In genomic region chr7:12570148-12570528, GRCh38 we compare ENCODE assay signal across 8 cellular contexts. TPM values are rescaled to one million over a fixed set of nuclear protein-coding genes. Genes with fewer than 3 reads are reported as not detected.
DNase-seq lines count a peak whose midpoint lies in the region; ATAC-seq and TF ChIP-seq lines count a peak whose summit lies in the region.

No MANE protein-coding gene starts in this region.

- H3K27ac Mint-ChIP-seq in natural killer cell: no peak overlapping the region

- TF ChIP-seq CTCF in dorsolateral prefrontal cortex (IDR thresholded peaks at IDR 0.05 in 54 of 56, conservative IDR thresholded peaks at IDR 0.05 in 2 of 56; ENCODE audit: low read depth in 1 of 56, partially characterized antibody in 56 of 56) (no peak), natural killer cell (IDR thresholded peaks at IDR 0.05) (no peak), GM10266 (IDR thresholded peaks at IDR 0.05; ENCODE audit: control insufficient read depth, insufficient read depth, low read depth, missing control alignments) (no peak)

- peaks cover 0 to 41% (median 19%) of the 10 kb centered on the region in 45 donors for H3K27me3 ChIP-seq in dorsolateral prefrontal cortex

- intact Hi-C loops in Right ventricle myocardium superior (cut with DNase I) (no loop called here), Right ventricle myocardium inferior (cut with DNase I) (no loop called here), dorsolateral prefrontal cortex (cut with DNase I) (no loop called here), natural killer cell (cut with micrococcal nuclease) (no loop called here)

- peaks cover 26 to 46% of the 10 kb centered on the region in 2 donors for H3K27me3 Mint-ChIP-seq in natural killer cell (ENCODE audit: low read depth in 2 of 2)

- H3K27ac ChIP-seq in dorsolateral prefrontal cortex: no peak overlapping the region

- peak overlapping the region; percentile 3 to 69 (median 49) for H3K4me3 ChIP-seq in dorsolateral prefrontal cortex

- ATAC-seq in Right ventricle myocardium superior (ENCODE audit: poor library complexity): peak; percentile 25
- ATAC-seq in Right ventricle myocardium inferior: no peak
- ATAC-seq in natural killer cell: no peak

- H3K9me3 Mint-ChIP-seq in natural killer cell: no peaks in the 10 kb centered on the region

- DNase-seq in Right ventricle myocardium superior (no peak), Right ventricle myocardium inferior (ENCODE audit: missing footprints) (no peak), NCI-H345 (lab: John Stamatoyannopoulos, UW) (peak; percentile 67), dorsolateral prefrontal cortex (no peak), natural killer cell (no peak), GM10266 (ENCODE audit: extremely low spot score) (no peak), NCI-H2081 treated with DMSO at 0.1 percent for 48 hours (lab: John Stamatoyannopoulos, UW) (no peak)
- no peak for DNase-seq in stimulated activated naive CD4-positive, alpha-beta T cell (lab: John Stamatoyannopoulos, UW)

- H3K36me3 Mint-ChIP-seq in natural killer cell: no peaks in the 10 kb centered on the region

- peak overlapping the region; percentile 63 for H3K4me3 Mint-ChIP-seq in natural killer cell

- H3K4me1 Mint-ChIP-seq in natural killer cell: peaks cover 7 to 13% of the 10 kb centered on the region in 2 donors

RNA-seq across cellular contexts. Expression of gene SCIN, which starts 0.4 kb away (rescaled TPM):
- 0.13 TPM for total RNA-seq in Right ventricle myocardium superior
- 0.08 TPM for total RNA-seq in Right ventricle myocardium inferior
- 10 to 100 TPM in 32 of 120 experiments, 1 to 10 TPM in 87, under 1 TPM in 1; 0.99 to 44.7 (median 6.1) TPM for total RNA-seq in dorsolateral prefrontal cortex
- under 1 TPM in 1 of 3 donors, not detected in 2; 0.08 TPM for total RNA-seq in natural killer cell
